Comparison of ENCODE assay signal across 8 cellular contexts in genomic region chr6:16764188-16764950, GRCh38. TPM values are rescaled to one million over a fixed set of nuclear protein-coding genes. Genes with fewer than 3 reads are reported as not detected.
DNase-seq lines count a peak whose midpoint lies in the region; ATAC-seq and TF ChIP-seq lines count a peak whose summit lies in the region.

No MANE protein-coding gene starts in this region.

- DNase-seq in ACHN (peak; percentile 50), T-helper 17 cell (no peak), amygdala (lab: John Stamatoyannopoulos, UW) (no peak), NCI-H146 (lab: John Stamatoyannopoulos, UW) (no peak)
- DNase-seq in activated effector memory CD4-positive, alpha-beta T cell treated with Interleukin-2 at 50 U/mL for 16 hours = no peak

- H3K27me3 ChIP-seq in gastroesophageal sphincter = no peaks in the 10 kb centered on the region

- peak overlapping the region in 3 of 4 donors; percentile 25 to 99 (median 99) for H3K27ac ChIP-seq in gastroesophageal sphincter

- peaks cover 41% of the 10 kb centered on the region for H3K4me1 Mint-ChIP-seq in T-helper 17 cell

- in situ Hi-C loops in ACHN (cut with HindIII; ENCODE audit: low pct_ligation_motif_present, low pct_unique_long_range_greater_than_20kb, low sequenced_read_pairs) = no loop called here

- WGBS in gastroesophageal sphincter (ENCODE audit: low coverage in 1 of 2), 2 donors = 64 to 65% methylated on average over 3 of the region's 3 CpGs

- peak overlapping the region; percentile 41 for H3K4me3 Mint-ChIP-seq in T-helper 17 cell

- H3K36me3 Mint-ChIP-seq in T-helper 17 cell (ENCODE audit: low read depth) = peaks cover 4% of the 10 kb centered on the region

- TF ChIP-seq POLR2A in gastroesophageal sphincter (IDR thresholded peaks at IDR 0.05) = no peak

- TF ChIP-seq EP300 in gastroesophageal sphincter (IDR thresholded peaks at IDR 0.05) = no peak

- H3K27me3 Mint-ChIP-seq in T-helper 17 cell = no peaks in the 10 kb centered on the region

- no peaks in the 10 kb centered on the region for H3K9me3 ChIP-seq in T-helper 17 cell (ENCODE audit: control insufficient read depth, low read length, poor library complexity, severe bottlenecking)
- no peaks in the 10 kb centered on the region for H3K9me3 ChIP-seq in gastroesophageal sphincter

- ATAC-seq in T-helper 17 cell (no peak), gastroesophageal sphincter (no peak), GM19328 (IDR thresholded peaks at IDR 0.05; ENCODE audit: unreplicated experiment) (no peak)

- TF ChIP-seq CTCF in GM12873 (IDR thresholded peaks at IDR 0.05; ENCODE audit: insufficient read depth, low read depth, low read length, missing control alignments) = peak; percentile 39
- TF ChIP-seq CTCF in gastroesophageal sphincter (IDR thresholded peaks at IDR 0.05) = peak in 3 of 4 experiments; percentile 47 to 50 (median 48)

- H3K4me3 ChIP-seq in gastroesophageal sphincter = no peak overlapping the region

- H3K27ac Mint-ChIP-seq in T-helper 17 cell = peak overlapping the region; percentile 99

- peaks cover 6 to 64% (median 23%) of the 10 kb centered on the region in 3 donors for H3K4me1 ChIP-seq in gastroesophageal sphincter

- H3K36me3 ChIP-seq in gastroesophageal sphincter = no peaks in the 10 kb centered on the region

RNA-seq across cellular contexts. Expression of gene ATXN1, which starts 3.1 kb away (rescaled TPM):
- total RNA-seq in T-helper 17 cell = 100 to 1,000 TPM; 121 to 135 TPM
- 10 to 100 TPM; 38.7 to 78.3 (median 62.6) TPM for total RNA-seq in gastroesophageal sphincter
